12 cellular contexts compared by ENCODE assay signal in the genomic region with DNA sequence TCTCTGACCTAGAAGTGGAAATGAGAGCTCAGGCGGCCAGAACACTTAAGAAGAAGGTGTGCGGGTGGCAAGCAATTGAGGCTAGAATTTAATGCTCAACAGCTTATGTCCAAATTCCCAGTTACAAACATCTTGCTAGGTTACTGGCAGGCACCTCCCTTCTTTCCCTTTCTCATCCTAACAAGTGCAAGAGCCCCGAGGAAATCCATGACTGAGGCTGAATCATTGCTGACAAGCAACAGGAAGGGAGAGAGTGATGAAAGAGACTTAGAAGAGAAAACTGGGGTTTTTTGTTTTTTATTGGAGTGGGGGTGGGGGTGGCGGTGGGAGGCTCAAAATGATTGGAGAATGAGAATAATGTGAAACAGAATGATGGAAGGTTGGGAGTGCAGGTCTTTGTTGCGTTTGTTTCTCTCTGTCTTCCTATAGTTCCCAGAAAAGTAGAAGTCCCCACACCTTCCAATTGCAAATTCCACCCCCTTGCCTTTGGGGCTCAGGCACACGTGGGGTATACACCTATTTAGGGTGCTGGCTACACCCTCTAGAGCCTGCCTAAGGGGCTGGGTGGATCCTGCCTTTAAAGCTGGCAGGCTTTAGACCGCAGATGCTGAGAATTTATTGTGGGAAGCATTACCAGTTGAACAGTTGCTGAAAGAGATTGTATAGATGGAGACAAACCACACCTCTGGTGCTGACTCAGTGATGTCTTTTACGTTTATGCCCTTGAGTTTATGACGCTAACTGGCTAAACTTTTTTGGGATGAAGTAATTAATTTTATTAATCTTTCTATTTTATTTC. TPM values are rescaled to one million over a fixed set of nuclear protein-coding genes. Genes with fewer than 3 reads are reported as not detected.
DNase-seq lines count a peak whose midpoint lies in the region; ATAC-seq and TF ChIP-seq lines count a peak whose summit lies in the region.
"Had no signal": no experiment of that assay in that cellular context is flagged by ENCODE, and none has a peak within 500 bp of the region (broad histone marks: within the 10 kb centered on the region; RNA-seq: fewer than 3 reads in every experiment).

No MANE protein-coding gene starts in this region.

- peak; percentile 32 for DNase-seq in H4 (ENCODE audit: low spot score)
- peak; percentile 83 for DNase-seq in RWPE1 (ENCODE audit: low spot score)
- peak; percentile 16 for DNase-seq in fibroblast of villous mesenchyme (ENCODE audit: low read depth)
- no peak for DNase-seq in retinal pigment epithelial cell (ENCODE audit: low read depth)
- no peak for DNase-seq in midbrain (lab: John Stamatoyannopoulos, UW)
- no peak for DNase-seq in hepatic stellate cell (ENCODE audit: low spot score)
- no peak for DNase-seq in superior temporal gyrus (ENCODE audit: extremely low spot score)
- DNase-seq: activated T-cell treated with anti-CD3 and anti-CD28 coated beads, Interleukin-2, amount 50 U/mL, for 72 hours; KBM-7; retina had no signal

- H3K4me3 ChIP-seq in fibroblast of villous mesenchyme (ENCODE audit: low read depth, low read length) (no peak overlapping the region), retinal pigment epithelial cell (ENCODE audit: low read length) (peak overlapping the region; percentile 74)

- CTCF ChIA-PET in RWPE1 (lab: Yijun Ruan, JAX): interaction anchor here (0.5 kb wide), 1 partner anchor 158 kb away, joined by 3 read pairs; no protein-coding TSS in a partner anchor

- TF ChIP-seq CTCF in RWPE1 (conservative IDR thresholded peaks at IDR 0.05; ENCODE audit: low read depth): no peak
- TF ChIP-seq CTCF in fibroblast of villous mesenchyme (IDR thresholded peaks at IDR 0.05; ENCODE audit: insufficient read depth, low read depth, low read length): no peak
- TF ChIP-seq CTCF in retinal pigment epithelial cell (conservative IDR thresholded peaks at IDR 0.05; ENCODE audit: low read depth, low read length): no peak

- H3K27ac ChIP-seq in RWPE1: peak overlapping the region; percentile 91

- POLR2A ChIA-PET in RWPE1 (lab: Yijun Ruan, JAX; ENCODE audit: low non-redundant PET): no interaction called here

- ATAC-seq in HG03521 (IDR thresholded peaks at IDR 0.05; ENCODE audit: unreplicated experiment): no peak
- ATAC-seq: activated T-cell treated with anti-CD3 and anti-CD28 coated beads, Interleukin-2, amount 50 U/mL, for 72 hours had no signal

RNA-seq across cellular contexts. Expression of a gene that starts 1.4 kb away (rescaled TPM):
- not detected in 2 replicates for total RNA-seq in H4 (2014; rRNA removed; shearing (Covaris generic))
- total RNA-seq in fibroblast of villous mesenchyme: 0.43 TPM in 1 of 2 replicates, not detected in the other
- total RNA-seq: activated T-cell treated with anti-CD3 and anti-CD28 coated beads, Interleukin-2, amount 50 U/mL, for 72 hours; G401 had no signal

Comparison
In these comparisons a context has a peak if more than half of its experiments do, and no peak if none do; other contexts are left out.
1. DNase-seq: peak in H4 (single experiment), RWPE1 (single experiment) and fibroblast of villous mesenchyme (single experiment); none in retinal pigment epithelial cell (single experiment), midbrain (single experiment), hepatic stellate cell (single experiment) and superior temporal gyrus (single experiment).